27 cellular contexts compared by ENCODE assay signal in the genomic region with DNA sequence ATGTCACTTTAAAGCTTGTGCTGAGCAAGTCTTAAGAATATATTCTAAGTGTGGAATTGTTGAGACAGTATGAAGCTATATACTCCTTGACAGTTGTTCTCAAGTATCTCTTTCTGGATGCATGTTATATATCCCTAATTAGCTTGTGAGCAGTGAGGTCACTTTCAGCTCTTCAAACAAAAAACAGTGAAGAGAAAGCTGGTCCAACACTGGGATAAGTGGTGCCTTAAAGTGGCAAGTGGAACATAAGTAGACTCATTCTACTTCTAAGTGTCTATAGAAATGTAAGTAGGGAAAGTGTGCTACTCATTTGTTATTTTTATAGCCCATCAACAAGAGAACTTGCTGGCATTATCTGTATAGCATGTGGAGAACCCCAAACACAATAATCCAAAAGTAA.
DNase-seq lines count a peak whose midpoint lies in the region; ATAC-seq, FAIRE-seq and TF ChIP-seq lines count a peak whose summit lies in the region.
"Had no signal": no experiment of that assay in that cellular context is flagged by ENCODE, and none has a peak within 500 bp of the region (broad histone marks: within the 10 kb centered on the region; RNA-seq: fewer than 3 reads in every experiment).

No MANE protein-coding gene starts in this region.

- no peak overlapping the region for H3K4ac ChIP-seq in mesenchymal stem cell (ENCODE audit: low read depth in 1 of 2, low read length in 2 of 2)

- H2AK5ac ChIP-seq in mesenchymal stem cell (ENCODE audit: low read length, severe bottlenecking) = no peak overlapping the region

- H3K18ac ChIP-seq in mesenchymal stem cell (ENCODE audit: low read depth in 1 of 2, low read length in 2 of 2) = no peak overlapping the region

- H3K4me1 ChIP-seq in HEK293 (ENCODE audit: control insufficient read depth, insufficient read depth, low read length) (no peaks in the 10 kb centered on the region), fibroblast of lung (ENCODE audit: control insufficient read depth, extremely low read depth, insufficient read depth, low read length) (no peaks in the 10 kb centered on the region), mesenchymal stem cell (ENCODE audit: control insufficient read depth, insufficient read depth, low read depth, low read length) (no peaks in the 10 kb centered on the region), small intestine (ENCODE audit: control insufficient read depth in 2 of 2, insufficient read depth in 1 of 2, low read depth in 1 of 2, low read length in 1 of 2) (no peaks in the 10 kb centered on the region)
- H3K4me1 ChIP-seq: BLaER1 treated with 17β-estradiol and CSF1 and Interleukin-3, amounts not matched to agents 10 nM and 100 nM; Peyer's patch had no signal

- H2AFZ ChIP-seq in fibroblast of lung (ENCODE audit: low read length) (no peak overlapping the region), mesenchymal stem cell (ENCODE audit: low read depth, low read length) (no peak overlapping the region)

- ATAC-seq in HG03196 (IDR thresholded peaks at IDR 0.05; ENCODE audit: unreplicated experiment) = no peak
- no peak for ATAC-seq in HG02840 (IDR thresholded peaks at IDR 0.05; ENCODE audit: low FRiP score, unreplicated experiment)
- ATAC-seq: activated CD8-positive, alpha-beta T cell treated with anti-CD3 and anti-CD28 coated beads for 36 hours; left cardiac atrium; stimulated activated naive CD8-positive, alpha-beta T cell treated with anti-CD3 and anti-CD28 coated beads, Interleukin-15, amount 100 ng/mL, for 72 hours had no signal

- H3K79me1 ChIP-seq in mesenchymal stem cell (replicated peaks; ENCODE audit: low read length, poor library complexity, severe bottlenecking) = no peaks in the 10 kb centered on the region

- H4K20me1 ChIP-seq in fibroblast of lung (ENCODE audit: control insufficient read depth, extremely low read depth, insufficient read depth, low read length) = no peaks in the 10 kb centered on the region
- H4K20me1 ChIP-seq: BLaER1 treated with 17β-estradiol and CSF1 and Interleukin-3, amounts not matched to agents 10 nM and 100 nM had no signal

- H2BK12ac ChIP-seq in mesenchymal stem cell (ENCODE audit: low read length in 2 of 2) = no peak overlapping the region

- H3K79me2 ChIP-seq in fibroblast of lung (ENCODE audit: control insufficient read depth, insufficient read depth, low read length) = no peaks in the 10 kb centered on the region

- no peak overlapping the region for H3K14ac ChIP-seq in mesenchymal stem cell (ENCODE audit: low read length in 2 of 2)

- no peak overlapping the region for H2BK120ac ChIP-seq in mesenchymal stem cell (ENCODE audit: low read depth, low read length)

- H3K27me3 ChIP-seq in fibroblast of lung (ENCODE audit: control insufficient read depth, insufficient read depth, low read length) = no peaks in the 10 kb centered on the region
- H3K27me3 ChIP-seq in mesenchymal stem cell (ENCODE audit: control insufficient read depth in 1 of 2, insufficient read depth in 1 of 2, low read length in 2 of 2) = no peaks in the 10 kb centered on the region
- H3K27me3 ChIP-seq in small intestine (ENCODE audit: control insufficient read depth in 2 of 2, insufficient read depth in 2 of 2, low read length in 2 of 2) = no peaks in the 10 kb centered on the region
- H3K27me3 ChIP-seq: BLaER1 treated with 17β-estradiol and CSF1 and Interleukin-3, amounts not matched to agents 10 nM and 100 nM; Peyer's patch had no signal

- H3K9ac ChIP-seq in fibroblast of lung (ENCODE audit: insufficient read depth, low read length) = no peak overlapping the region
- H3K9ac ChIP-seq in mesenchymal stem cell (ENCODE audit: low read length) = no peak overlapping the region
- H3K9ac ChIP-seq: BLaER1 treated with 17β-estradiol and CSF1 and Interleukin-3, amounts not matched to agents 10 nM and 100 nM had no signal

- no peak overlapping the region for H2BK5ac ChIP-seq in mesenchymal stem cell (ENCODE audit: low read depth, low read length, poor library complexity, severe bottlenecking)

- FAIRE-seq in small intestine (lab: Jason Lieb, UNC) = no peak
- FAIRE-seq: frontal cortex had no signal

- DNase-seq in RPMI7951 (ENCODE audit: low read depth) (peak; percentile 21), fibroblast of lung (ENCODE audit: low read depth in 2 of 2) (peak; percentile 15 to 43), mesenchymal stem cell (peak; percentile 24), small intestine (no peak)
- no peak for DNase-seq in stimulated activated CD4-positive, alpha-beta T cell treated with anti-CD3 and anti-CD28 coated beads, Interleukin-2, amount 100 ng/mL, for 24 hours
- DNase-seq: activated CD8-positive, alpha-beta T cell treated with anti-CD3 and anti-CD28 coated beads for 36 hours; activated naive CD4-positive, alpha-beta T cell treated with anti-CD3 and anti-CD28 coated beads, Interleukin-2, amount 50 U/mL, for 16 hours; amniotic stem cell; effector CD8-positive, alpha-beta T cell; KG1; left cardiac atrium; NCI-H1417 treated with DMSO at 0.1 percent for 48 hours; NCI-H2081; NCI-H345; NCI-H69; Peyer's patch; SHP77 treated with DMSO at 0.1 percent for 48 hours; stimulated activated CD4-positive, alpha-beta T cell treated with anti-CD3 and anti-CD28 coated beads, Interleukin-1b, Interleukin-23, amount 100 ng/mL, for 48 hours; stimulated activated CD8-positive, alpha-beta memory T cell treated with anti-CD3 and anti-CD28 coated beads, Interleukin-4, amount 100 ng/mL, for 48 hours; stimulated activated naive CD8-positive, alpha-beta T cell treated with anti-CD3 and anti-CD28 coated beads, Interleukin-15, amount 100 ng/mL, for 72 hours had no signal

- no peak overlapping the region for H3K4me2 ChIP-seq in fibroblast of lung (ENCODE audit: extremely low read depth, insufficient read depth, low read length)
- H3K4me2 ChIP-seq in mesenchymal stem cell (ENCODE audit: low read length, poor library complexity, severe bottlenecking) = no peak overlapping the region
- H3K4me2 ChIP-seq: BLaER1 treated with 17β-estradiol and CSF1 and Interleukin-3, amounts not matched to agents 10 nM and 100 nM had no signal

- no peak overlapping the region for H2BK15ac ChIP-seq in mesenchymal stem cell (ENCODE audit: low read depth, poor library complexity, severe bottlenecking)

- CTCF ChIA-PET in HEK293 (lab: Yijun Ruan, JAX) = interaction anchor here (0.6 to 2.1 kb wide), 2 partner anchors 49 to 442 kb away, joined by 3 to 10 read pairs; no protein-coding TSS in a partner anchor

- H4K91ac ChIP-seq in mesenchymal stem cell (ENCODE audit: low read length) = no peak overlapping the region

- H3K27ac ChIP-seq in HEK293 (ENCODE audit: extremely low read depth, low read depth, low read length) (no peak overlapping the region), fibroblast of lung (ENCODE audit: insufficient read depth, low read length) (no peak overlapping the region), mesenchymal stem cell (ENCODE audit: low read length, poor library complexity, severe bottlenecking) (no peak overlapping the region), small intestine (ENCODE audit: low read depth in 1 of 2, low read length in 1 of 2) (no peak overlapping the region)
- H3K27ac ChIP-seq: BLaER1 treated with 17β-estradiol and CSF1 and Interleukin-3, amounts not matched to agents 10 nM and 100 nM; HL-60; Peyer's patch; thoracic aorta had no signal

- TF ChIP-seq CTCF in HEK293 (tag by site-specific recombination; IDR thresholded peaks at IDR 0.05) (no peak), fibroblast of lung (conservative IDR thresholded peaks at IDR 0.05 in 1 of 2, IDR thresholded peaks at IDR 0.05 in 1 of 2; ENCODE audit: low read depth in 1 of 2, low read length in 2 of 2) (no peak)

- H4K8ac ChIP-seq in mesenchymal stem cell (ENCODE audit: low read length) = no peak overlapping the region

- H3K9me3 ChIP-seq in HEK293 (ENCODE audit: control insufficient read depth, insufficient read depth, low read depth, low read length) (no peaks in the 10 kb centered on the region), fibroblast of lung (ENCODE audit: control insufficient read depth, insufficient read depth, low read depth, low read length) (no peaks in the 10 kb centered on the region), mesenchymal stem cell (ENCODE audit: control insufficient read depth, low read length) (peaks cover 24% of the 10 kb centered on the region), small intestine (ENCODE audit: control insufficient read depth, low read depth) (no peaks in the 10 kb centered on the region)
- H3K9me3 ChIP-seq: Peyer's patch had no signal

- H3K36me3 ChIP-seq in HEK293 (ENCODE audit: control insufficient read depth in 2 of 2, insufficient read depth in 1 of 2, low read length in 2 of 2) (no peaks in the 10 kb centered on the region), fibroblast of lung (ENCODE audit: control insufficient read depth, insufficient read depth, low read length) (no peaks in the 10 kb centered on the region), mesenchymal stem cell (ENCODE audit: control insufficient read depth in 1 of 2, insufficient read depth in 2 of 2, low read depth in 1 of 2, low read length in 2 of 2) (no peaks in the 10 kb centered on the region), small intestine (ENCODE audit: control insufficient read depth in 2 of 2, insufficient read depth in 2 of 2, low read length in 2 of 2) (no peaks in the 10 kb centered on the region)
- H3K36me3 ChIP-seq: BLaER1 treated with 17β-estradiol and CSF1 and Interleukin-3, amounts not matched to agents 10 nM and 100 nM; Peyer's patch; thoracic aorta had no signal

- POLR2A ChIA-PET in HEK293 (lab: Yijun Ruan, JAX) = no interaction called here

- no peak overlapping the region for H3K23ac ChIP-seq in mesenchymal stem cell (ENCODE audit: low read length in 2 of 2)

- no peak overlapping the region for H3K4me3 ChIP-seq in HEK293 (ENCODE audit: low read depth, low read length)
- H3K4me3 ChIP-seq in fibroblast of lung (replicated peaks in 1 of 4; ENCODE audit: control extremely low read depth in 1 of 4, insufficient read depth in 1 of 4, low read depth in 3 of 4, low read length in 4 of 4) = no peak overlapping the region
- no peak overlapping the region for H3K4me3 ChIP-seq in mesenchymal stem cell (ENCODE audit: insufficient read depth in 1 of 2, low read depth in 1 of 2, low read length in 2 of 2)
- H3K4me3 ChIP-seq in small intestine (ENCODE audit: low read depth in 1 of 2, low read length in 2 of 2) = no peak overlapping the region
- H3K4me3 ChIP-seq: BLaER1 treated with 17β-estradiol and CSF1 and Interleukin-3, amounts not matched to agents 10 nM and 100 nM; Peyer's patch; thoracic aorta had no signal

TF ChIP-seq in HEK293, 187 proteins besides CTCF, POLR2A, EP300 and RAD21 (continues in another document):
- TF ChIP-seq, protein P1, sequence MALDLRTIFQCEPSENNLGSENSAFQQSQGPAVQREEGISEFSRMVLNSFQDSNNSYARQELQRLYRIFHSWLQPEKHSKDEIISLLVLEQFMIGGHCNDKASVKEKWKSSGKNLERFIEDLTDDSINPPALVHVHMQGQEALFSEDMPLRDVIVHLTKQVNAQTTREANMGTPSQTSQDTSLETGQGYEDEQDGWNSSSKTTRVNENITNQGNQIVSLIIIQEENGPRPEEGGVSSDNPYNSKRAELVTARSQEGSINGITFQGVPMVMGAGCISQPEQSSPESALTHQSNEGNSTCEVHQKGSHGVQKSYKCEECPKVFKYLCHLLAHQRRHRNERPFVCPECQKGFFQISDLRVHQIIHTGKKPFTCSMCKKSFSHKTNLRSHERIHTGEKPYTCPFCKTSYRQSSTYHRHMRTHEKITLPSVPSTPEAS (tag by site-specific recombination; IDR thresholded peaks at IDR 0.05) = no peak

Comparison
In these comparisons a context has a peak if more than half of its experiments do, and no peak if none do; other contexts are left out.
1. DNase-seq: peak in RPMI7951 (single experiment), fibroblast of lung (2 of 2) and mesenchymal stem cell (single experiment); none in small intestine (single experiment) and stimulated activated CD4-positive, alpha-beta T cell treated with anti-CD3 and anti-CD28 coated beads, Interleukin-2, amount 100 ng/mL, for 24 hours (0 of 2).